In genomic region chr16:15915555-15916081, GRCh38 we compare ENCODE assay signal across 17 cellular contexts.
"Had no signal": no experiment of that assay in that cellular context is flagged by ENCODE, and none has a peak within 500 bp of the region (broad histone marks: within the 10 kb centered on the region; RNA-seq: fewer than 3 reads in every experiment).

No MANE protein-coding gene starts in this region.

- DNase-seq: dorsolateral prefrontal cortex; effector CD4-positive, alpha-beta T cell; left ventricle myocardium superior; lower lobe of right lung; natural killer cell; occipital lobe; posterior cingulate gyrus; psoas muscle; right cardiac atrium; spleen; stimulated activated CD4-positive, alpha-beta T cell treated with anti-CD3 and anti-CD28 coated beads, Interleukin-4, amount 100 ng/mL, for 4 hours; stimulated activated naive B cell treated with anti-CD40 and anti-IgM and Interleukin-4, amounts not matched to agents 10 μg/mL and 1 μg/mL and 100 μg/mL, for 72 hours; stomach; thyroid gland had no signal

- H3K4me3 Mint-ChIP-seq: natural killer cell; stimulated activated naive B cell treated with anti-CD40 and anti-IgM and Interleukin-4, amounts not matched to agents 10 μg/mL and 1 μg/mL and 100 μg/mL, for 72 hours; type B pancreatic cell had no signal

- H3K27me3 Mint-ChIP-seq: stimulated activated naive B cell treated with anti-CD40 and anti-IgM and Interleukin-4, amounts not matched to agents 10 μg/mL and 1 μg/mL and 100 μg/mL, for 72 hours had no signal

- H3K27ac Mint-ChIP-seq: natural killer cell; stimulated activated naive B cell treated with anti-CD40 and anti-IgM and Interleukin-4, amounts not matched to agents 10 μg/mL and 1 μg/mL and 100 μg/mL, for 72 hours; type B pancreatic cell had no signal

- H3K9me3 ChIP-seq: lower lobe of right lung, ovary, psoas muscle, stomach, thyroid gland had no signal

- H3K36me3 Mint-ChIP-seq: natural killer cell; stimulated activated naive B cell treated with anti-CD40 and anti-IgM and Interleukin-4, amounts not matched to agents 10 μg/mL and 1 μg/mL and 100 μg/mL, for 72 hours; type B pancreatic cell had no signal

- H3K27me3 ChIP-seq: dorsolateral prefrontal cortex, ovary, spleen, stomach, thyroid gland had no signal

- H3K9me3 Mint-ChIP-seq: natural killer cell had no signal

- H3K27ac ChIP-seq: dorsolateral prefrontal cortex, lower lobe of right lung, ovary, psoas muscle, skin epidermis, spleen, stomach, thyroid gland had no signal

- H3K4me3 ChIP-seq: dorsolateral prefrontal cortex, lower lobe of right lung, ovary, psoas muscle, skin epidermis, spleen, stomach, thyroid gland had no signal

- H3K4me1 ChIP-seq: lower lobe of right lung, psoas muscle, stomach, thyroid gland had no signal

- H3K36me3 ChIP-seq: lower lobe of right lung, ovary, spleen, stomach, thyroid gland had no signal

- ATAC-seq: left ventricle myocardium superior; lower lobe of right lung; natural killer cell; psoas muscle; right cardiac atrium; stimulated activated naive B cell treated with anti-CD40 and anti-IgM and Interleukin-4, amounts not matched to agents 10 μg/mL and 1 μg/mL and 100 μg/mL, for 72 hours had no signal
